19 cellular contexts compared by ENCODE assay signal in the genomic region with DNA sequence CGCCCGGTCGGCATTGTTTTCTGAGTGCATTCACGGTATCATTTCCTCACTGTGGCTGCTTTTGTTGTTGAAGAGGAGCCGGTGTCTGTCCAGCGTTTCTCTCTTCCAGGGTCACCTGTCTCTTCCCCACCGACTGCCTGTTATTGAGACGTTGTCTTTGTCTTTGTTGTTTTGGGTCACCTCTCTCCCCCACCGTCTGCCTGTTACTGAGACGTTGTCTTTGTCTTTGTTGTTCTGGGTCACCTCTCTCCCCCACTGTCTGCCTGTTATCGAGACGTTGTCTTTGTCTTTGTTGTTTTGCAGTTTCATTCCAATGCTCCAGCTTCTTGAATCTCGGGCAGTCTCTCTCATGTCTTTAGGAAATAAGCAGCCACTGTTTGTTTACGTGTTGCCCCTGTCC.
"Had no signal": no experiment of that assay in that cellular context is flagged by ENCODE, and none has a peak within 500 bp of the region (broad histone marks: within the 10 kb centered on the region; RNA-seq: fewer than 3 reads in every experiment).

No MANE protein-coding gene starts in this region.

- ATAC-seq: activated CD4-positive, alpha-beta T cell treated with anti-CD3 and anti-CD28 coated beads for 36 hours; left ventricle myocardium superior; natural killer cell had no signal

- H3K4me1 Mint-ChIP-seq: activated CD4-positive, alpha-beta T cell treated with anti-CD3 and anti-CD28 coated beads for 36 hours; activated naive CD4-positive, alpha-beta T cell treated with anti-CD3 and anti-CD28 coated beads, Interleukin-2, amount 50 U/mL, for 24 hours; natural killer cell had no signal

- H3K4me1 ChIP-seq: colonic mucosa had no signal

- H3K27me3 ChIP-seq: adrenal gland, colonic mucosa, esophagus muscularis mucosa had no signal

- H3K27ac ChIP-seq: adrenal gland, colonic mucosa, esophagus muscularis mucosa, VCaP had no signal

- H3K9me3 Mint-ChIP-seq: activated naive CD4-positive, alpha-beta T cell treated with anti-CD3 and anti-CD28 coated beads, Interleukin-2, amount 50 U/mL, for 24 hours; natural killer cell had no signal

- H3K4me3 ChIP-seq: adrenal gland, colonic mucosa, esophagus muscularis mucosa had no signal

- DNase-seq: activated CD4-positive, alpha-beta T cell treated with anti-CD3 and anti-CD28 coated beads for 36 hours; activated T-cell treated with anti-CD3 and anti-CD28 coated beads, Interleukin-2, amount 50 U/mL, for 1 hour; adrenal gland; caudate nucleus; colonic mucosa; hypothalamus; kidney glomerular epithelial cell; left ventricle myocardium superior; mesenchymal stem cell; natural killer cell; posterior cingulate gyrus; stimulated activated CD4-positive, alpha-beta T cell treated with anti-CD3 and anti-CD28 coated beads, Interleukin-2, amount 100 ng/mL, for 48 hours; stimulated activated naive CD4-positive, alpha-beta T cell treated with Interleukin-2 at 50 U/mL for 16 hours; substantia nigra; SW 1271; trophoblast cell had no signal

- H3K9me3 ChIP-seq: adrenal gland, colonic mucosa, esophagus muscularis mucosa had no signal

- H3K27me3 Mint-ChIP-seq: activated CD4-positive, alpha-beta T cell treated with anti-CD3 and anti-CD28 coated beads for 36 hours; activated naive CD4-positive, alpha-beta T cell treated with anti-CD3 and anti-CD28 coated beads, Interleukin-2, amount 50 U/mL, for 24 hours had no signal

- H3K4me3 Mint-ChIP-seq: activated CD4-positive, alpha-beta T cell treated with anti-CD3 and anti-CD28 coated beads for 36 hours; activated naive CD4-positive, alpha-beta T cell treated with anti-CD3 and anti-CD28 coated beads, Interleukin-2, amount 50 U/mL, for 24 hours; natural killer cell had no signal

- H3K27ac Mint-ChIP-seq: activated CD4-positive, alpha-beta T cell treated with anti-CD3 and anti-CD28 coated beads for 36 hours; activated naive CD4-positive, alpha-beta T cell treated with anti-CD3 and anti-CD28 coated beads, Interleukin-2, amount 50 U/mL, for 24 hours; natural killer cell had no signal
